In genomic region chr17:82782657-82783207, GRCh38 we compare ENCODE assay signal across 2 cellular contexts.
TF ChIP-seq lines count a peak whose summit lies in the region.

No MANE protein-coding gene starts in this region.

TF ChIP-seq in WTC11, 78 proteins besides CTCF, POLR2A, EP300 and RAD21:
- TF ChIP-seq ZNF512 (CRISPR knock-in tag; IDR thresholded peaks at IDR 0.05; ENCODE audit: borderline replicate concordance) (no peak), TP53 (CRISPR knock-in tag; IDR thresholded peaks at IDR 0.05) (no peak)

TF ChIP-seq in HepG2, 621 proteins besides CTCF, POLR2A, EP300 and RAD21:
- peak; percentile 21 for TF ChIP-seq AGO2 (optimal IDR thresholded peaks at IDR 0.05; ENCODE audit: low read depth, low read length)
- no peak for TF ChIP-seq ZNF674 (CRISPR knock-in tag; IDR thresholded peaks at IDR 0.05; ENCODE audit: low read depth)
- no peak for TF ChIP-seq ZNF17 (CRISPR knock-in tag; IDR thresholded peaks at IDR 0.05)
- TF ChIP-seq ZNF530 (CRISPR knock-in tag; IDR thresholded peaks at IDR 0.05; ENCODE audit: low read depth): no peak
- TF ChIP-seq ZNF83 (CRISPR knock-in tag; IDR thresholded peaks at IDR 0.05; ENCODE audit: borderline replicate concordance): no peak
